Comparison of ENCODE assay signal across 2 cellular contexts in genomic region chr20:45657038-45657437, GRCh38.
TF ChIP-seq lines count a peak whose summit lies in the region.

No MANE protein-coding gene starts in this region.

TF ChIP-seq in HEK293, 187 proteins besides CTCF, POLR2A, EP300 and RAD21:
- TF ChIP-seq, protein P1, sequence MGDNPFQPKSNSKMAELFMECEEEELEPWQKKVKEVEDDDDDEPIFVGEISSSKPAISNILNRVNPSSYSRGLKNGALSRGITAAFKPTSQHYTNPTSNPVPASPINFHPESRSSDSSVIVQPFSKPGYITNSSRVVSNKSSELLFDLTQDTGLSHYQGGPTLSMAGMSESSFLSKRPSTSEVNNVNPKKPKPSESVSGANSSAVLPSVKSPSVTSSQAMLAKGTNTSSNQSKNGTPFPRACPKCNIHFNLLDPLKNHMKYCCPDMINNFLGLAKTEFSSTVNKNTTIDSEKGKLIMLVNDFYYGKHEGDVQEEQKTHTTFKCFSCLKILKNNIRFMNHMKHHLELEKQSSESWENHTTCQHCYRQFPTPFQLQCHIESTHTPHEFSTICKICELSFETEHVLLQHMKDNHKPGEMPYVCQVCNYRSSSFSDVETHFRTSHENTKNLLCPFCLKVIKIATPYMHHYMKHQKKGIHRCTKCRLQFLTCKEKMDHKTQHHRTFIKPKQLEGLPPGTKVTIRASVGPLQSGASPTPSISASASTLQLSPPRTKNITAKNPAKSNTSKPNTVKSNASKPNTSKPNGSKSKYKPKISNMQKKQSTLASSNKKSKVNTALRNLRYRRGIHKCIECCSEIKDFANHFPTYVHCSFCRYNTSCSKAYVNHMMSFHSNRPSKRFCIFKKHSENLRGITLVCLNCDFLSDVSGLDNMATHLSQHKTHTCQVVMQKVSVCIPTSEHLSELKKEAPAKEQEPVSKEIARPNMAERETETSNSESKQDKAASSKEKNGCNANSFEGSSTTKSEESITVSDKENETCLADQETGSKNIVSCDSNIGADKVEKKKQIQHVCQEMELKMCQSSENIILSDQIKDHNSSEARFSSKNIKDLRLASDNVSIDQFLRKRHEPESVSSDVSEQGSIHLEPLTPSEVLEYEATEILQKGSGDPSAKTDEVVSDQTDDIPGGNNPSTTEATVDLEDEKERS (tag by site-specific recombination; IDR thresholded peaks at IDR 0.05): peak; percentile 96
- peak; percentile 98 for TF ChIP-seq ZNF146 (tag by site-specific recombination; IDR thresholded peaks at IDR 0.05)

TF ChIP-seq in K562, 482 proteins besides CTCF, POLR2A, EP300 and RAD21:
- TF ChIP-seq ZNF146 (CRISPR knock-in tag; IDR thresholded peaks at IDR 0.05; ENCODE audit: unreplicated experiment): peak; percentile 55
- TF ChIP-seq NFIC (IDR thresholded peaks at IDR 0.05): peak; percentile 35; the same call in 1 of the 2 replicates
